Comparison of ENCODE assay signal across 11 cellular contexts in genomic region chr11:73387594-73388021, GRCh38. TPM values are rescaled to one million over a fixed set of nuclear protein-coding genes. Genes with fewer than 3 reads are reported as not detected.
DNase-seq lines count a peak whose midpoint lies in the region; ATAC-seq lines count a peak whose summit lies in the region.
"Had no signal": no experiment of that assay in that cellular context is flagged by ENCODE, and none has a peak within 500 bp of the region (broad histone marks: within the 10 kb centered on the region; RNA-seq: fewer than 3 reads in every experiment).

No MANE protein-coding gene starts in this region.

- no peak overlapping the region for H2BK5ac ChIP-seq in trophoblast cell (ENCODE audit: low read depth, low read length, poor library complexity)

- H3K79me1 ChIP-seq in trophoblast cell (ENCODE audit: low read length), result no peaks in the 10 kb centered on the region

- H2AK5ac ChIP-seq in trophoblast cell (ENCODE audit: low read length), result peak overlapping the region; percentile 1

- ATAC-seq in HG03045 (IDR thresholded peaks at IDR 0.05; ENCODE audit: unreplicated experiment), result no peak
- no peak for ATAC-seq in GM19455 (IDR thresholded peaks at IDR 0.05; ENCODE audit: unreplicated experiment)

- no peak overlapping the region for H3K4me2 ChIP-seq in trophoblast cell (ENCODE audit: low read length)

- H3K4ac ChIP-seq in trophoblast cell (ENCODE audit: low read depth, low read length), result no peak overlapping the region

- no peak overlapping the region for H2BK120ac ChIP-seq in trophoblast cell (ENCODE audit: insufficient read depth, low read length, poor library complexity)

- H4K8ac ChIP-seq in trophoblast cell (ENCODE audit: low read depth, low read length), result no peak overlapping the region

- in situ Hi-C loops in KBM-7 (cut with MboI; ENCODE audit: low pct_unique_long_range_greater_than_20kb, low sequenced_read_pairs), result no loop called here

- H3K4me3 ChIP-seq in trophoblast cell (ENCODE audit: low read depth, low read length), result no peak overlapping the region

- no CpG with 5 or more reads among the region's 13 CpGs for WGBS in trophoblast cell (ENCODE audit: extremely low coverage, insufficient coverage, insufficient read length)

- H2BK12ac ChIP-seq in trophoblast cell (ENCODE audit: low read length), result no peak overlapping the region

- peaks cover 4 to 6% of the 10 kb centered on the region in 2 experiments for H3K4me1 ChIP-seq in trophoblast cell (ENCODE audit: control insufficient read depth in 1 of 2, insufficient read depth in 2 of 2, low read length in 2 of 2)

- H3K9ac ChIP-seq in trophoblast cell (ENCODE audit: low read length), result no peak overlapping the region

- H3K18ac ChIP-seq in trophoblast cell (ENCODE audit: low read length), result peak overlapping the region; percentile 34

- no peak overlapping the region for H3K23ac ChIP-seq in trophoblast cell (ENCODE audit: low read length)

- peaks cover 10% of the 10 kb centered on the region in 2 experiments for H3K36me3 ChIP-seq in trophoblast cell (ENCODE audit: control insufficient read depth in 1 of 2, insufficient read depth in 2 of 2, low read length in 2 of 2)

- no peak overlapping the region for H4K12ac ChIP-seq in trophoblast cell (ENCODE audit: low read depth, low read length)

- peaks cover 3% of the 10 kb centered on the region for H3K9me3 ChIP-seq in trophoblast cell (ENCODE audit: insufficient read depth, low read depth, low read length)

- H3K79me2 ChIP-seq in trophoblast cell (ENCODE audit: control insufficient read depth, insufficient read depth, low read length, poor library complexity), result no peaks in the 10 kb centered on the region

- no peaks in the 10 kb centered on the region for H3K27me3 ChIP-seq in trophoblast cell (ENCODE audit: insufficient read depth, low read length)

- no peak overlapping the region for H3K27ac ChIP-seq in trophoblast cell (ENCODE audit: low read depth, low read length)
- H3K27ac ChIP-seq: 22Rv1 had no signal

- no peak overlapping the region for H3K14ac ChIP-seq in trophoblast cell (ENCODE audit: low read length)

- DNase-seq in DMS153 (lab: John Stamatoyannopoulos, UW) (peak; percentile 28), DMS153 treated with DMSO at 0.1 percent for 48 hours (lab: John Stamatoyannopoulos, UW; ENCODE audit: unreplicated experiment) (no peak), KBM-7 (peak; percentile 50), cerebellum (ENCODE audit: low spot score) (peak; percentile 49), trophoblast cell (no peak), pons (ENCODE audit: low spot score) (no peak)
- DNase-seq: activated effector memory CD4-positive, alpha-beta T cell treated with Interleukin-2 at 50 U/mL for 16 hours; left cardiac atrium had no signal

- H2AFZ ChIP-seq in trophoblast cell (ENCODE audit: insufficient read depth, low read length, poor library complexity), result no peak overlapping the region

- no peak overlapping the region for H4K91ac ChIP-seq in trophoblast cell (ENCODE audit: low read depth, low read length)

RNA-seq across cellular contexts. Expression of gene RELT, which starts 11.4 kb away (rescaled TPM):
- total RNA-seq in cerebellum, result 4.4 TPM
- 24.5 and 27.6 TPM in 2 replicates for polyA plus RNA-seq in trophoblast cell (2013)

Comparison
In these comparisons a context has a peak if more than half of its experiments do, and no peak if none do; other contexts are left out.
1. DNase-seq: peak in DMS153 (single experiment), KBM-7 (single experiment) and cerebellum (single experiment); none in DMS153 treated with DMSO at 0.1 percent for 48 hours (single experiment), trophoblast cell (0 of 2) and pons (single experiment).